ENCODE assay signal across 8 cellular contexts in the genomic region with DNA sequence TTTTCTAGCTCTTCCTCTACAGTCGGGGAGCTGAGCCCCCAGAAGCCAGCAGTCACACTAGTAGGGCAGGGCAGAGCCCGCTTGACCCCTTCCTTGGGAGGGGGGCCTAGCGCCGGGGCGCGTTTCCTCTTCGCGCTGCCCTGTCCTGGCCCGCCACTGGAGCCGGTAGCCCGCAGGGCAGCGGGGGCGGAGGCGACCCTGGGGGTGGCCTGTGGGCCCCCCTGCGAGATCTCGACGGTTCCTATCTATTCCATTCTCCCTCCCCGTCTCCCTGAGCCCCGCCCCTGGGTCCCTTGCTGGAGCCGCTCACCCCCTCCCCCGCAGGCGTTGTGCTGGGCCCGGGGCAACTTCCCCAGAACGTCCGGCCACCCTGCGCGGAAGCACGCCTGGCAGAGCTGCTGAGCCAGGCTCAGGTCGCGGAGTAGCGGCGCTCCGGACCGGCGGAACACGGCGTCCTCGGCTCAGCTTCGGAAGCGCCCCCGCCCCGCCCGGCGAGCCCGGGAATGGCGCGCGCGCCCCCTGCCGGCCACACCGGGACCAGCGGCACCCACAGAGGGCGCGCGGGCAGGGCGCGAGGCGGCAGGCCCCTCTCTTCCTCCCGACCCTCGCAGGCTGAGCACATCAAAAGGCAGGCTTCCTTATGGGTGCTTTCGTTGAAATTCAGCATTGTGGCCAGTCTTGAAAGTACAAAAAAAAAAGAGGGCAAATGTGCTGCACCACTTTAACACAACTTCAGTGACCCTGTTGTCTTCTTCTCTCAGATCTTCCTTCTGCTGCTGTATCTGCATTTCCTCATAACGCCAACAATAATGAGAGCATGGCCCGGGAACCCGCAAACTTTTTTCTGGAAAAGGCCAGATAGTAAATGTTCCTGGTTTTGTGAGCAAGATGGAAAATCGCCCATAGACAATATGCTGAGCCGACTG.
DNase-seq lines count a peak whose midpoint lies in the region; ATAC-seq lines count a peak whose summit lies in the region.

No MANE protein-coding gene starts in this region.

- no peaks in the 10 kb centered on the region for H3K9me3 ChIP-seq in endocrine pancreas (ENCODE audit: control insufficient read depth, low read length)
- no peaks in the 10 kb centered on the region for H3K9me3 ChIP-seq in mesenchymal stem cell (ENCODE audit: control insufficient read depth, low read length)

- H3K79me1 ChIP-seq in mesenchymal stem cell (replicated peaks; ENCODE audit: low read length, poor library complexity, severe bottlenecking), result no peaks in the 10 kb centered on the region

- peak overlapping the region; percentile 20 for H2BK5ac ChIP-seq in mesenchymal stem cell (ENCODE audit: low read depth, low read length, poor library complexity, severe bottlenecking)

- peak overlapping the region; percentile 90 for H4K91ac ChIP-seq in mesenchymal stem cell (ENCODE audit: low read length)

- H3K27me3 ChIP-seq in endocrine pancreas (ENCODE audit: control insufficient read depth, insufficient read depth, low read length), result no peaks in the 10 kb centered on the region
- H3K27me3 ChIP-seq in mesenchymal stem cell (ENCODE audit: control insufficient read depth in 1 of 2, insufficient read depth in 1 of 2, low read length in 2 of 2), result peaks cover 0 to 22% of the 10 kb centered on the region in 2 experiments

- no peak overlapping the region for H2AK5ac ChIP-seq in mesenchymal stem cell (ENCODE audit: low read length, severe bottlenecking)

- peak overlapping the region; percentile 84 for H3K4me2 ChIP-seq in mesenchymal stem cell (ENCODE audit: low read length, poor library complexity, severe bottlenecking)

- peak overlapping the region; percentile 99 for H2BK15ac ChIP-seq in mesenchymal stem cell (ENCODE audit: low read depth, poor library complexity, severe bottlenecking)

- 7% methylated on average over 58 of the region's 66 CpGs for WGBS in mesenchymal stem cell

- no peak overlapping the region for H3K14ac ChIP-seq in mesenchymal stem cell (ENCODE audit: low read length in 2 of 2)

- no peak overlapping the region for H3K23ac ChIP-seq in mesenchymal stem cell (ENCODE audit: low read length in 2 of 2)

- no peak overlapping the region for H2AFZ ChIP-seq in mesenchymal stem cell (ENCODE audit: low read depth, low read length)

- H3K4me1 ChIP-seq in endocrine pancreas (ENCODE audit: control insufficient read depth, insufficient read depth, low read length) (no peaks in the 10 kb centered on the region), mesenchymal stem cell (ENCODE audit: control insufficient read depth, insufficient read depth, low read depth, low read length) (peaks cover 17% of the 10 kb centered on the region)

- peak overlapping the region; percentile 90 to 93 for H3K18ac ChIP-seq in mesenchymal stem cell (ENCODE audit: low read depth in 1 of 2, low read length in 2 of 2)

- peak overlapping the region in 1 of 2 experiments; percentile 56 for H3K4ac ChIP-seq in mesenchymal stem cell (ENCODE audit: low read depth in 1 of 2, low read length in 2 of 2)

- peak overlapping the region; percentile 68 for H3K27ac ChIP-seq in mesenchymal stem cell (ENCODE audit: low read length, poor library complexity, severe bottlenecking)

- peak; percentile 77 for DNase-seq in activated effector memory CD4-positive, alpha-beta T cell treated with anti-CD3 and anti-CD28 coated beads, Interleukin-2, amount 50 U/mL, for 16 hours
- DNase-seq in activated effector memory CD4-positive, alpha-beta T cell treated with Interleukin-2 at 50 U/mL for 16 hours, result no peak
- DNase-seq in NCI-H146 treated with DMSO at 0.1 percent for 48 hours (lab: John Stamatoyannopoulos, UW; ENCODE audit: unreplicated experiment) (peak; percentile 7), mesenchymal stem cell (peak; percentile 64)
- DNase-seq in activated CD4-positive, alpha-beta T cell treated with anti-CD3 and anti-CD28 coated beads, Interleukin-2, amount 50 U/mL, for 48 hours, result peak; percentile 47 to 48
- DNase-seq in stimulated activated CD8-positive, alpha-beta memory T cell treated with anti-CD3 and anti-CD28 coated beads, Interleukin-15, amount 100 ng/mL, for 24 hours (ENCODE audit: low read depth), result peak; percentile 34

- H3K4me3 ChIP-seq in endocrine pancreas (ENCODE audit: control insufficient read depth, insufficient read depth, low read length) (peak overlapping the region; percentile 32), mesenchymal stem cell (ENCODE audit: insufficient read depth in 1 of 2, low read depth in 1 of 2, low read length in 2 of 2) (peak overlapping the region; percentile 69 to 74)

- ATAC-seq in HG02759 (IDR thresholded peaks at IDR 0.05; ENCODE audit: unreplicated experiment), result peak; percentile 90

- no peaks in the 10 kb centered on the region for H3K36me3 ChIP-seq in endocrine pancreas (ENCODE audit: control insufficient read depth, insufficient read depth, low read length)
- no peaks in the 10 kb centered on the region for H3K36me3 ChIP-seq in mesenchymal stem cell (ENCODE audit: control insufficient read depth in 1 of 2, insufficient read depth in 2 of 2, low read depth in 1 of 2, low read length in 2 of 2)

- H2BK12ac ChIP-seq in mesenchymal stem cell (ENCODE audit: low read length in 2 of 2), result peak overlapping the region; percentile 14 to 84

- peak overlapping the region; percentile 70 for H3K9ac ChIP-seq in endocrine pancreas (ENCODE audit: control insufficient read depth, insufficient read depth, low read length)
- peak overlapping the region; percentile 86 for H3K9ac ChIP-seq in mesenchymal stem cell (ENCODE audit: low read length)

- peak overlapping the region; percentile 74 for H2BK120ac ChIP-seq in mesenchymal stem cell (ENCODE audit: low read depth, low read length)

- peak overlapping the region; percentile 97 for H4K8ac ChIP-seq in mesenchymal stem cell (ENCODE audit: low read length)
